ENCODE assay signal across 22 cellular contexts in genomic region chr2:82283075-82283474, GRCh38.
A peak's percentile ranks its signal among the peaks of the same experiment; 100 is the strongest.
DNase-seq lines count a peak whose midpoint lies in the region; ATAC-seq, FAIRE-seq and TF ChIP-seq lines count a peak whose summit lies in the region.
"Had no signal": no experiment of that assay in that cellular context is flagged by ENCODE, and none has a peak within 500 bp of the region (broad histone marks: within the 10 kb centered on the region; RNA-seq: fewer than 3 reads in every experiment).

No MANE protein-coding gene starts in this region.

- no peak for TF ChIP-seq CTCF in HCT116 (IDR thresholded peaks at IDR 0.05 in 2 of 3, conservative IDR thresholded peaks at IDR 0.05 in 1 of 3; ENCODE audit: borderline replicate concordance in 1 of 3, insufficient read depth in 1 of 3, low read depth in 2 of 3, low read length in 2 of 3)
- no peak for TF ChIP-seq CTCF in K562 (IDR thresholded peaks at IDR 0.05 in 2 of 3, conservative IDR thresholded peaks at IDR 0.05 in 1 of 3; ENCODE audit: insufficient read depth in 2 of 3, low read depth in 1 of 3, low read length in 3 of 3)

- TF ChIP-seq POLR2A in HCT116 (IDR thresholded peaks at IDR 0.05; ENCODE audit: borderline replicate concordance, extremely low read depth, insufficient read depth, insufficient read length): no peak
- no peak for TF ChIP-seq POLR2A in K562 (conservative IDR thresholded peaks at IDR 0.05)

- H4K20me1 ChIP-seq in HCT116 (ENCODE audit: insufficient read depth) (no peaks in the 10 kb centered on the region), K562 (replicated peaks; ENCODE audit: control insufficient read depth, insufficient read depth, low read length) (no peaks in the 10 kb centered on the region)
- H4K20me1 ChIP-seq: BLaER1 treated with 17β-estradiol and CSF1 and Interleukin-3, amounts not matched to agents 10 nM and 100 nM had no signal

- H3K4me1 ChIP-seq in HCT116 (ENCODE audit: control insufficient read depth in 1 of 2, insufficient read depth in 2 of 2, low read length in 2 of 2): no peaks in the 10 kb centered on the region
- H3K4me1 ChIP-seq in K562 (replicated peaks in 1 of 2; ENCODE audit: control insufficient read depth in 2 of 2, insufficient read depth in 2 of 2, low read length in 2 of 2): no peaks in the 10 kb centered on the region
- H3K4me1 ChIP-seq: BE2C had no signal

- intact Hi-C loops in HCT116 (cut with micrococcal nuclease): no loop called here
- intact Hi-C loops in K562 (cut with micrococcal nuclease): no loop called here

- peak overlapping the region; percentile 50 for H2AFZ ChIP-seq in HCT116 (ENCODE audit: low read depth, low read length, poor library complexity, severe bottlenecking)
- H2AFZ ChIP-seq in K562 (ENCODE audit: low read depth, low read length): no peak overlapping the region

- BruUV-seq in HCT116 (replicated peaks; lab: Mats Ljungman, UMichigan) (no TSS peak), K562 (replicated peaks; lab: Mats Ljungman, UMichigan) (no TSS peak)

- H3K36me3 ChIP-seq in HCT116 (ENCODE audit: control insufficient read depth in 1 of 2, insufficient read depth in 2 of 2, low read length in 2 of 2): no peaks in the 10 kb centered on the region
- no peaks in the 10 kb centered on the region for H3K36me3 ChIP-seq in K562 (ENCODE audit: control insufficient read depth, insufficient read depth, low read length)
- H3K36me3 ChIP-seq: BE2C; BLaER1 treated with 17β-estradiol and CSF1 and Interleukin-3, amounts not matched to agents 10 nM and 100 nM had no signal

- DNase-seq in DMS53 (lab: John Stamatoyannopoulos, UW) (peak; percentile 23), DMS53 treated with DMSO at 0.1 percent for 48 hours (lab: John Stamatoyannopoulos, UW; ENCODE audit: unreplicated experiment) (no peak), HCT116 (ENCODE audit: low read depth, low spot score) (no peak), K562 (ENCODE audit: extremely low read depth in 1 of 4, low spot score in 3 of 4) (no peak)
- no peak for DNase-seq in activated T-cell treated with anti-CD3 and anti-CD28 coated beads, Interleukin-2, amount 50 U/mL, for 48 hours
- DNase-seq: ACHN; AML-193; BE2C; CD4-positive, alpha-beta T cell; CD8-positive, alpha-beta memory T cell; DMS 273 treated with DMSO at 0.1 percent for 48 hours; DND-41; H7; HCEC 1CT had no signal

- FAIRE-seq in K562 (lab: Jason Lieb, UNC): no peak
- FAIRE-seq: A204.1, D721Med, G401.6, GM12892, H1 had no signal

- no peaks in the 10 kb centered on the region for H3K9me1 ChIP-seq in K562 (ENCODE audit: control insufficient read depth, insufficient read depth, low read length)

- H3K9me3 ChIP-seq in HCT116 (ENCODE audit: control insufficient read depth in 1 of 2, insufficient read depth in 1 of 2, low read depth in 1 of 2, low read length in 2 of 2) (no peaks in the 10 kb centered on the region), K562 (replicated peaks; ENCODE audit: control insufficient read depth, insufficient read depth, low read depth, low read length) (no peaks in the 10 kb centered on the region)
- H3K9me3 ChIP-seq: BE2C; BLaER1 treated with 17β-estradiol and CSF1 and Interleukin-3, amounts not matched to agents 10 nM and 100 nM had no signal

- WGBS in K562 (ENCODE audit: insufficient coverage, low coverage, missing lambda C conversion rate): 3% methylated on average over 2 of the region's 2 CpGs

- H3K4me2 ChIP-seq in HCT116 (ENCODE audit: low read length) (no peak overlapping the region), K562 (ENCODE audit: insufficient read depth, low read length) (no peak overlapping the region)
- H3K4me2 ChIP-seq: BLaER1 treated with 17β-estradiol and CSF1 and Interleukin-3, amounts not matched to agents 10 nM and 100 nM had no signal

- H3K4me3 ChIP-seq in HCT116 (replicated peaks in 1 of 2; ENCODE audit: low read depth in 1 of 2, low read length in 2 of 2): no peak overlapping the region
- no peak overlapping the region for H3K4me3 ChIP-seq in K562
- H3K4me3 ChIP-seq: BLaER1 treated with 17β-estradiol and CSF1 and Interleukin-3, amounts not matched to agents 10 nM and 100 nM had no signal

- in situ Hi-C loops in K562 (cut with MboI): no loop called here

- no peaks in the 10 kb centered on the region for H3K79me2 ChIP-seq in HCT116 (ENCODE audit: insufficient read depth, low read length)
- H3K79me2 ChIP-seq in K562 (ENCODE audit: control insufficient read depth, insufficient read depth, low read length): no peaks in the 10 kb centered on the region

- RAD21 ChIA-PET in HCT116 (lab: Charles Lee; ENCODE audit: low non-redundant PET in 1 of 2, low total read pairs in 2 of 2, uncharacterized antibody in 2 of 2, unreplicated experiment in 2 of 2): no interaction called here

- CTCF ChIA-PET in HCT116 (lab: Charles Lee) (no interaction called here), K562 (lab: Yijun Ruan, JAX; ENCODE audit: low intra/inter-chr PET ratio) (no interaction called here)

- no peak overlapping the region for H3K27ac ChIP-seq in HCT116 (ENCODE audit: low read depth, low read length)
- no peak overlapping the region for H3K27ac ChIP-seq in K562 (ENCODE audit: extremely low read depth, low read depth, low read length)
- H3K27ac ChIP-seq: 22Rv1; BLaER1 treated with 17β-estradiol and CSF1 and Interleukin-3, amounts not matched to agents 10 nM and 100 nM had no signal

- H3K9ac ChIP-seq in HCT116 (ENCODE audit: low read length) (no peak overlapping the region), K562 (ENCODE audit: insufficient read depth in 1 of 2, low read depth in 2 of 2, low read length in 2 of 2) (no peak overlapping the region)
- H3K9ac ChIP-seq: BLaER1 treated with 17β-estradiol and CSF1 and Interleukin-3, amounts not matched to agents 10 nM and 100 nM had no signal

- no peak for ATAC-seq in HCT116
- no peak for ATAC-seq in K562
- no peak for ATAC-seq in HG03354 (IDR thresholded peaks at IDR 0.05; ENCODE audit: poor library complexity, severe bottlenecking, unreplicated experiment)

- POLR2A ChIA-PET in HCT116 (lab: Charles Lee) (no interaction called here), K562 (lab: Yijun Ruan, JAX) (no interaction called here)

- H3K27me3 ChIP-seq in HCT116 (ENCODE audit: insufficient read depth, low read length) (no peaks in the 10 kb centered on the region), K562 (ENCODE audit: control insufficient read depth in 2 of 2, insufficient read depth in 2 of 2, low read length in 2 of 2) (no peaks in the 10 kb centered on the region)
- H3K27me3 ChIP-seq: BE2C; BLaER1 treated with 17β-estradiol and CSF1 and Interleukin-3, amounts not matched to agents 10 nM and 100 nM had no signal

- no peak for TF ChIP-seq EP300 in K562 (IDR thresholded peaks at IDR 0.05; ENCODE audit: low read length)

- H3K9me2 ChIP-seq in HCT116 (ENCODE audit: insufficient read depth): no peaks in the 10 kb centered on the region

- TF ChIP-seq RAD21 in HCT116 (IDR thresholded peaks at IDR 0.05; ENCODE audit: low read depth) (no peak), K562 (CRISPR knock-in tag; conservative IDR thresholded peaks at IDR 0.05 in 1 of 2, IDR thresholded peaks at IDR 0.05 in 1 of 2) (no peak)

TF ChIP-seq in HCT116, 20 proteins besides CTCF, POLR2A, EP300 and RAD21 (continues in another document):
- no peak for TF ChIP-seq ZBTB33 (IDR thresholded peaks at IDR 0.05; ENCODE audit: extremely low read depth, insufficient replicate concordance, low read length)

TF ChIP-seq in K562, 482 proteins besides CTCF, POLR2A, EP300 and RAD21:
- peak; percentile 52 for TF ChIP-seq MAFG (tag; conservative IDR thresholded peaks at IDR 0.05)
- no peak for TF ChIP-seq CBX3 (IDR thresholded peaks at IDR 0.05; ENCODE audit: borderline replicate concordance in 1 of 2, low read length in 2 of 2)
- no peak for TF ChIP-seq HNRNPUL1 (IDR thresholded peaks at IDR 0.05; ENCODE audit: low read length)
TF ChIP-seq in K562: peak in this region for 1.
